ENCODE assay signal across 2 cellular contexts in the genomic region with DNA sequence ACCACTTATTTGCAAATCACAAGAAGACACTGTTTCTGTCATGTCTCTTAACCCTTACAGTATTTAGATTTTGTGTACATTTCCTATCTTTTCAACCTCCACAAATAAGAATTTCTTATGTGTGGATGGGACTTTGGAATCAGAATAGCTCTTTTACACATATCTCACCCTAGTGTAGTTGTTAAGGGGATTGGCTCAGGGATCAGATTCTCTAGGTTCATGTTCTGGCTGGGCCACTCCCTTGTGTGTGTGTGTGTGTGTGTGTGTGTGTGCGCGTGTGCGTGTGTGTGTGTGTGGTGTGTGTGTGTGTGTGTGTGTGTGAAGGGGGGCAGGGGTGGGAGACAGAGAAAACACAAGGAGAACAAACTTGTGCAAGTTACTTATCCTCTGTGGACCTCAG.
TF ChIP-seq lines count a peak whose summit lies in the region.

No MANE protein-coding gene starts in this region.

TF ChIP-seq in HepG2, 621 proteins besides CTCF, POLR2A, EP300 and RAD21:
- no peak for TF ChIP-seq SNRNP70 (IDR thresholded peaks at IDR 0.05; ENCODE audit: low read depth, low read length)
- TF ChIP-seq, protein P1, sequence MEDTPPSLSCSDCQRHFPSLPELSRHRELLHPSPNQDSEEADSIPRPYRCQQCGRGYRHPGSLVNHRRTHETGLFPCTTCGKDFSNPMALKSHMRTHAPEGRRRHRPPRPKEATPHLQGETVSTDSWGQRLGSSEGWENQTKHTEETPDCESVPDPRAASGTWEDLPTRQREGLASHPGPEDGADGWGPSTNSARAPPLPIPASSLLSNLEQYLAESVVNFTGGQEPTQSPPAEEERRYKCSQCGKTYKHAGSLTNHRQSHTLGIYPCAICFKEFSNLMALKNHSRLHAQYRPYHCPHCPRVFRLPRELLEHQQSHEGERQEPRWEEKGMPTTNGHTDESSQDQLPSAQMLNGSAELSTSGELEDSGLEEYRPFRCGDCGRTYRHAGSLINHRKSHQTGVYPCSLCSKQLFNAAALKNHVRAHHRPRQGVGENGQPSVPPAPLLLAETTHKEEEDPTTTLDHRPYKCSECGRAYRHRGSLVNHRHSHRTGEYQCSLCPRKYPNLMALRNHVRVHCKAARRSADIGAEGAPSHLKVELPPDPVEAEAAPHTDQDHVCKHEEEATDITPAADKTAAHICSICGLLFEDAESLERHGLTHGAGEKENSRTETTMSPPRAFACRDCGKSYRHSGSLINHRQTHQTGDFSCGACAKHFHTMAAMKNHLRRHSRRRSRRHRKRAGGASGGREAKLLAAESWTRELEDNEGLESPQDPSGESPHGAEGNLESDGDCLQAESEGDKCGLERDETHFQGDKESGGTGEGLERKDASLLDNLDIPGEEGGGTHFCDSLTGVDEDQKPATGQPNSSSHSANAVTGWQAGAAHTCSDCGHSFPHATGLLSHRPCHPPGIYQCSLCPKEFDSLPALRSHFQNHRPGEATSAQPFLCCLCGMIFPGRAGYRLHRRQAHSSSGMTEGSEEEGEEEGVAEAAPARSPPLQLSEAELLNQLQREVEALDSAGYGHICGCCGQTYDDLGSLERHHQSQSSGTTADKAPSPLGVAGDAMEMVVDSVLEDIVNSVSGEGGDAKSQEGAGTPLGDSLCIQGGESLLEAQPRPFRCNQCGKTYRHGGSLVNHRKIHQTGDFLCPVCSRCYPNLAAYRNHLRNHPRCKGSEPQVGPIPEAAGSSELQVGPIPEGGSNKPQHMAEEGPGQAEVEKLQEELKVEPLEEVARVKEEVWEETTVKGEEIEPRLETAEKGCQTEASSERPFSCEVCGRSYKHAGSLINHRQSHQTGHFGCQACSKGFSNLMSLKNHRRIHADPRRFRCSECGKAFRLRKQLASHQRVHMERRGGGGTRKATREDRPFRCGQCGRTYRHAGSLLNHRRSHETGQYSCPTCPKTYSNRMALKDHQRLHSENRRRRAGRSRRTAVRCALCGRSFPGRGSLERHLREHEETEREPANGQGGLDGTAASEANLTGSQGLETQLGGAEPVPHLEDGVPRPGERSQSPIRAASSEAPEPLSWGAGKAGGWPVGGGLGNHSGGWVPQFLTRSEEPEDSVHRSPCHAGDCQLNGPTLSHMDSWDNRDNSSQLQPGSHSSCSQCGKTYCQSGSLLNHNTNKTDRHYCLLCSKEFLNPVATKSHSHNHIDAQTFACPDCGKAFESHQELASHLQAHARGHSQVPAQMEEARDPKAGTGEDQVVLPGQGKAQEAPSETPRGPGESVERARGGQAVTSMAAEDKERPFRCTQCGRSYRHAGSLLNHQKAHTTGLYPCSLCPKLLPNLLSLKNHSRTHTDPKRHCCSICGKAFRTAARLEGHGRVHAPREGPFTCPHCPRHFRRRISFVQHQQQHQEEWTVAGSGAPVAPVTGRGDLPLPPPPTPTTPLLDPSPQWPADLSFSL (CRISPR knock-in tag; IDR thresholded peaks at IDR 0.05) = peak; percentile 16; the same call in 1 of the 2 replicates
- TF ChIP-seq, protein P2, sequence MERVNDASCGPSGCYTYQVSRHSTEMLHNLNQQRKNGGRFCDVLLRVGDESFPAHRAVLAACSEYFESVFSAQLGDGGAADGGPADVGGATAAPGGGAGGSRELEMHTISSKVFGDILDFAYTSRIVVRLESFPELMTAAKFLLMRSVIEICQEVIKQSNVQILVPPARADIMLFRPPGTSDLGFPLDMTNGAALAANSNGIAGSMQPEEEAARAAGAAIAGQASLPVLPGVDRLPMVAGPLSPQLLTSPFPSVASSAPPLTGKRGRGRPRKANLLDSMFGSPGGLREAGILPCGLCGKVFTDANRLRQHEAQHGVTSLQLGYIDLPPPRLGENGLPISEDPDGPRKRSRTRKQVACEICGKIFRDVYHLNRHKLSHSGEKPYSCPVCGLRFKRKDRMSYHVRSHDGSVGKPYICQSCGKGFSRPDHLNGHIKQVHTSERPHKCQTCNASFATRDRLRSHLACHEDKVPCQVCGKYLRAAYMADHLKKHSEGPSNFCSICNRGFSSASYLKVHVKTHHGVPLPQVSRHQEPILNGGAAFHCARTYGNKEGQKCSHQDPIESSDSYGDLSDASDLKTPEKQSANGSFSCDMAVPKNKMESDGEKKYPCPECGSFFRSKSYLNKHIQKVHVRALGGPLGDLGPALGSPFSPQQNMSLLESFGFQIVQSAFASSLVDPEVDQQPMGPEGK (CRISPR knock-in tag; IDR thresholded peaks at IDR 0.05) = no peak
- no peak for TF ChIP-seq ZNF549 (CRISPR knock-in tag; IDR thresholded peaks at IDR 0.05)

TF ChIP-seq in K562, 482 proteins besides CTCF, POLR2A, EP300 and RAD21:
- TF ChIP-seq ETV1 (tag; conservative IDR thresholded peaks at IDR 0.05; ENCODE audit: low read depth) (no peak), RBM25 (IDR thresholded peaks at IDR 0.05; ENCODE audit: low read depth, low read length, severe bottlenecking) (peak; percentile 37)
